In the genomic region with DNA sequence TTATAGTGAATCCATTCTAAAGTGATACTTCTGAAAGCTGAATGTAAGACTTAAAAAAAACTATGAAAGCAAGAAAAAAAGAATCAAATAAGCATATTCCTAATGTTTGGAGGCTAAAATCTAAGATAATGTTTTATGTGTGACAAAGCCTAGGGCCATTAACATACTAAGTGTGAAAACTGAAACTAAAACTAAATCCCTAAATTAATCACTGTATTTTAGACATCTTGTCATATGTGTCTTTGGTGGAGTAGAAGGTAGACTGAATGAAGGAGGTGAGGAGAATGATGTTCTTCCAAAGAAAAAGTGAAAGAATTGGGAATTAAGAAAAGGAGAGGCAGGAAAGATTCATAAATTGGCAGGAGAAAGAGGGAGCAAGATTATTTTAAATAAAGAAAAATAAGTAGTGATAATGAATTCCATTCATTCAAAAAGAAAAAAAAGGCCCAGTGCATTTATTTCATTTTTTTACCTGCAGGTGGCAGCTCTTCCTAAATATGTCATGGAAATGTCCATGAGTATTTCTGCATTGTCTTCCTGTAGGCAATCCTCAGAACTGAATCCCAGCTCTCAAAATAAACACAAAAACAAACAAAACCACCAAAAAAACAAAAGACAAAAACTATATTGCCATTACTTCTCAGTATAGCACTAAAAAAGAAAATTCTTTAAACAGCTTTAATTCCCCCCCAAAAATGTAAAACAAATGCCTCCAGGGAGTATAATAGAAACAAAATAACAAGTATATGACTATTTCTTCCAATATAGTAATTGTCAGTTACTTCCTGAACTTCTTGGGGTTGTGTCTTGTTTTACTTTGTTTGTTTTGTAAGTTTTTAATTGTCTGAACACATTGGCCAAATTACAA, we compare ENCODE assay signal across 8 cellular contexts. TPM values are rescaled to one million over a fixed set of nuclear protein-coding genes. Genes with fewer than 3 reads are reported as not detected.
DNase-seq lines count a peak whose midpoint lies in the region; ATAC-seq and TF ChIP-seq lines count a peak whose summit lies in the region.

No MANE protein-coding gene starts in this region.

- H3K4me2 ChIP-seq in OCI-LY1 (ENCODE audit: low read length) (no peak overlapping the region), smooth muscle cell (no peak overlapping the region)

- no peaks in the 10 kb centered on the region for H3F3A ChIP-seq in OCI-LY1 (ENCODE audit: insufficient read depth, low read length)
- no peaks in the 10 kb centered on the region for H3F3A ChIP-seq in smooth muscle cell (ENCODE audit: low read depth)

- TF ChIP-seq CTCF in BE2C (IDR thresholded peaks at IDR 0.05; ENCODE audit: low read depth, low read length) (peak; percentile 57), OCI-LY1 (IDR thresholded peaks at IDR 0.05; ENCODE audit: low read length) (peak; percentile 48), epithelial cell of esophagus (IDR thresholded peaks at IDR 0.05; ENCODE audit: insufficient read depth, low read depth, low read length, missing control alignments) (peak; percentile 50), smooth muscle cell (IDR thresholded peaks at IDR 0.05; ENCODE audit: borderline replicate concordance, insufficient read depth, poor library complexity, severe bottlenecking) (peak; percentile 33)

- H3K9me2 ChIP-seq in OCI-LY1 (ENCODE audit: low read depth, low read length): no peaks in the 10 kb centered on the region

- H2AFZ ChIP-seq in OCI-LY1 (ENCODE audit: low read length) (no peak overlapping the region), smooth muscle cell (ENCODE audit: low read depth) (no peak overlapping the region)

- no peak for DNase-seq in BE2C
- DNase-seq in epithelial cell of esophagus (ENCODE audit: low read depth): peak; percentile 49
- no peak for DNase-seq in smooth muscle cell (lab: John Stamatoyannopoulos, UW; ENCODE audit: unreplicated experiment)
- DNase-seq in sciatic nerve (ENCODE audit: low spot score): no peak
- no peak for DNase-seq in GM19240 (ENCODE audit: insufficient read length, low spot score)

- intact Hi-C loops in sciatic nerve (cut with DNase I): no loop called here

- ATAC-seq in GM18508 (IDR thresholded peaks at IDR 0.05; ENCODE audit: insufficient read depth, unreplicated experiment) (peak; percentile 58), GM19467 (IDR thresholded peaks at IDR 0.05; ENCODE audit: unreplicated experiment) (no peak), sciatic nerve (no peak)

- no peaks in the 10 kb centered on the region for H3K4me1 ChIP-seq in BE2C
- peaks cover 10% of the 10 kb centered on the region for H3K4me1 ChIP-seq in OCI-LY1 (ENCODE audit: insufficient read depth, low read length, severe bottlenecking)
- no peaks in the 10 kb centered on the region for H3K4me1 ChIP-seq in smooth muscle cell (ENCODE audit: low read depth)

- no peak overlapping the region for H3K4me3 ChIP-seq in BE2C (ENCODE audit: low read depth, low read length)
- H3K4me3 ChIP-seq in OCI-LY1 (ENCODE audit: low read depth, low read length, poor library complexity, severe bottlenecking): no peak overlapping the region
- H3K4me3 ChIP-seq in epithelial cell of esophagus (ENCODE audit: low read length): no peak overlapping the region
- no peak overlapping the region for H3K4me3 ChIP-seq in smooth muscle cell

- H3K79me2 ChIP-seq in OCI-LY1 (ENCODE audit: insufficient read depth, low read length): no peaks in the 10 kb centered on the region
- H3K79me2 ChIP-seq in smooth muscle cell (ENCODE audit: low read depth): no peaks in the 10 kb centered on the region

- H3K9me3 ChIP-seq in BE2C: no peaks in the 10 kb centered on the region
- no peaks in the 10 kb centered on the region for H3K9me3 ChIP-seq in OCI-LY1 (ENCODE audit: low read length)
- no peaks in the 10 kb centered on the region for H3K9me3 ChIP-seq in smooth muscle cell (replicated peaks; ENCODE audit: low read depth)

- H3K36me3 ChIP-seq in BE2C: no peaks in the 10 kb centered on the region
- no peaks in the 10 kb centered on the region for H3K36me3 ChIP-seq in OCI-LY1 (ENCODE audit: insufficient read depth, low read length)
- H3K36me3 ChIP-seq in smooth muscle cell (ENCODE audit: low read depth): no peaks in the 10 kb centered on the region

- H3K9ac ChIP-seq in OCI-LY1 (ENCODE audit: low read length) (no peak overlapping the region), smooth muscle cell (ENCODE audit: low read depth) (no peak overlapping the region)

- H3K27ac ChIP-seq in OCI-LY1 (ENCODE audit: low read depth, low read length, poor library complexity, severe bottlenecking): no peak overlapping the region
- no peak overlapping the region for H3K27ac ChIP-seq in smooth muscle cell (ENCODE audit: low read depth)

- H4K20me1 ChIP-seq in OCI-LY1 (ENCODE audit: insufficient read depth, low read length) (no peaks in the 10 kb centered on the region), smooth muscle cell (ENCODE audit: low read depth) (no peaks in the 10 kb centered on the region)

- H3K27me3 ChIP-seq in BE2C: peaks cover 7% of the 10 kb centered on the region
- no peaks in the 10 kb centered on the region for H3K27me3 ChIP-seq in OCI-LY1 (ENCODE audit: insufficient read depth, low read length)
- H3K27me3 ChIP-seq in smooth muscle cell (ENCODE audit: low read depth): no peaks in the 10 kb centered on the region

RNA-seq across cellular contexts. Expression of gene AP1AR, which starts 17.0 kb away (rescaled TPM):
- polyA plus RNA-seq in BE2C (2012; ENCODE audit: insufficient read depth, insufficient read length, low read depth): 9.4 TPM
- total RNA-seq in smooth muscle cell (15.3 and 23.0 TPM in 2 replicates), sciatic nerve (17.4 TPM)
- 7.6 and 11.1 TPM in 2 replicates for polyA plus RNA-seq in smooth muscle cell
